8 cellular contexts compared by ENCODE assay signal in the genomic region with DNA sequence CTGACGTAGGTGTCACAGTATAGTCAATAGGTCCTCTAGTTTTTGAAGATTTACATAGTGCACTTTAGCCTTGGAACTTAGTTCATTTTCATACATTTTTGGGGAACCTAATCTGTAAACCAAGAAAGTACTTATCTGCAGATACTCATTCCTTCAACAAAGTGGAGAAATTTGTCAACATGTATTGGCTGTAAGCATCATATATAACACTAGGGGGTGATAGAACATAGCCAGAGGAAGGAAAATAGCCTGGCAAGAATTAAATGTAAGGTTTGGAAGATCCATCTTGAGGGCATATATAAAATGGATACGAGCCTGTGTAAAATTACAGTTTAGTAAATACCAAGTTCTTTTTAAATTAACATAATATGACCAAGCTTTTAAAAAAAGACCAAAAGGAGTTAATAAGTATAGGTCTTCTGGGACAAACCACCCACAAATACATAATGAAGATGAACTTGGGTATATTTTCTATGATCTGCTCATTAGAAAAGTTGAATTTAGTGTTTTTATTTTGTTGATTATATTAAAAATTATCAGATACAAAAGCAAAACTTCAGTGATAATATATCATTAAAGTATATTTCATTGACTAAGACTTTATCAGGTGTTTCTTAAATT. TPM values are rescaled to one million over a fixed set of nuclear protein-coding genes. Genes with fewer than 3 reads are reported as not detected.
A peak's percentile ranks its signal among the peaks of the same experiment; 100 is the strongest.
DNase-seq lines count a peak whose midpoint lies in the region; ATAC-seq, FAIRE-seq and TF ChIP-seq lines count a peak whose summit lies in the region.

No MANE protein-coding gene starts in this region.

- peak; percentile 54 for DNase-seq in AG10803 (ENCODE audit: low read depth)
- no peak for DNase-seq in H54 (ENCODE audit: insufficient read length, low spot score)
- peak; percentile 76 for DNase-seq in NCI-H510A treated with DMSO at 0.1 percent for 48 hours (lab: John Stamatoyannopoulos, UW)
- DNase-seq in mammary epithelial cell = peak; percentile 37
- DNase-seq in lower lobe of right lung = no peak
- DNase-seq in posterior vena cava (ENCODE audit: low spot score) = no peak
- DNase-seq in cerebellar nuclear complex (lab: John Stamatoyannopoulos, UW) = no peak
- DNase-seq in middle frontal gyrus (ENCODE audit: extremely low spot score, low spot score) = no peak

- no peak overlapping the region for H3K4me3 ChIP-seq in AG10803 (ENCODE audit: low read length)
- no peak overlapping the region for H3K4me3 ChIP-seq in mammary epithelial cell (replicated peaks in 1 of 3; ENCODE audit: insufficient read depth in 1 of 3, low read depth in 2 of 3, low read length in 3 of 3)
- H3K4me3 ChIP-seq in lower lobe of right lung = no peak overlapping the region

- H3K27me3 ChIP-seq in mammary epithelial cell (ENCODE audit: insufficient read depth, low read length) (no peaks in the 10 kb centered on the region), lower lobe of right lung (ENCODE audit: low read depth) (no peaks in the 10 kb centered on the region)

- H2AFZ ChIP-seq in mammary epithelial cell (ENCODE audit: low read depth, low read length) = no peak overlapping the region

- peak; percentile 70 for FAIRE-seq in H54 (lab: Jason Lieb, UNC)

- in situ Hi-C loops in mammary epithelial cell (cut with MboI; ENCODE audit: low sequenced_read_pairs in 2 of 2) = loop anchor here (5.0 to 25.0 kb wide), 3 partner anchors 150 to 1195 kb away; no protein-coding TSS in a partner anchor

- H3K79me2 ChIP-seq in mammary epithelial cell (ENCODE audit: insufficient read depth, low read length) = no peaks in the 10 kb centered on the region

- BruUV-seq in mammary epithelial cell (replicated peaks; lab: Mats Ljungman, UMichigan) = no TSS peak

- CTCF ChIA-PET in mammary epithelial cell (lab: Charles Lee; ENCODE audit: low non-redundant PET) = interaction anchor here (1.3 kb wide), 1 partner anchor 166 kb away, joined by 5 read pairs; no protein-coding TSS in a partner anchor

- H3K36me3 ChIP-seq in mammary epithelial cell (ENCODE audit: insufficient read depth, low read length) = no peaks in the 10 kb centered on the region
- H3K36me3 ChIP-seq in lower lobe of right lung = no peaks in the 10 kb centered on the region

- no peak overlapping the region for H3K4me2 ChIP-seq in mammary epithelial cell (ENCODE audit: insufficient read depth, low read depth, low read length)

- H3K9me3 ChIP-seq in mammary epithelial cell (replicated peaks; ENCODE audit: insufficient read depth, low read length) (no peaks in the 10 kb centered on the region), lower lobe of right lung (no peaks in the 10 kb centered on the region)

- H4K20me1 ChIP-seq in mammary epithelial cell (ENCODE audit: insufficient read depth, low read length) = no peaks in the 10 kb centered on the region

- intact Hi-C loops in mammary epithelial cell (cut with micrococcal nuclease) = loop anchor here (2.0 to 5.0 kb wide), 5 partner anchors 165 to 1202 kb away; no protein-coding TSS in a partner anchor
- intact Hi-C loops in lower lobe of right lung (cut with DNase I) = no loop called here
- intact Hi-C loops in posterior vena cava (cut with DNase I) = no loop called here

- ATAC-seq in lower lobe of right lung = peak; percentile 56 to 68

- TF ChIP-seq CTCF in AG10803 (conservative IDR thresholded peaks at IDR 0.05; ENCODE audit: low read length) (peak; percentile 92), mammary epithelial cell (conservative IDR thresholded peaks at IDR 0.05 in 1 of 2, IDR thresholded peaks at IDR 0.05 in 1 of 2; ENCODE audit: extremely low read depth in 1 of 2, insufficient read depth in 1 of 2, low read depth in 1 of 2, low read length in 2 of 2) (peak; percentile 76 to 89), lower lobe of right lung (IDR thresholded peaks at IDR 0.05) (peak; percentile 66)

- H3K27ac ChIP-seq in mammary epithelial cell (ENCODE audit: insufficient read depth, low read depth, low read length) (no peak overlapping the region), lower lobe of right lung (no peak overlapping the region)

- no peak overlapping the region for H3K9ac ChIP-seq in mammary epithelial cell (ENCODE audit: insufficient read depth, low read length)

- H3K4me1 ChIP-seq in mammary epithelial cell (ENCODE audit: insufficient read depth, low read length) = peaks cover 15% of the 10 kb centered on the region
- H3K4me1 ChIP-seq in lower lobe of right lung = no peaks in the 10 kb centered on the region

- TF ChIP-seq POLR2A in H54 (IDR thresholded peaks at IDR 0.05; ENCODE audit: low read depth, low read length) = no peak

- 30% methylated on average over 2 of the region's 2 CpGs for WGBS in mammary epithelial cell (ENCODE audit: low coverage, missing lambda C conversion rate)

- dilution Hi-C loops in mammary epithelial cell (cut with HindIII; ENCODE audit: low sequenced_read_pairs) = no loop called here

RNA-seq across cellular contexts. Expression of a gene that starts 18.2 kb away (rescaled TPM):
- total RNA-seq in mammary epithelial cell (1,000 to 10,000 TPM in 1 of 2 donors, 100 to 1,000 TPM in 1; 855 to 2,728 TPM), lower lobe of right lung (1,974 TPM), posterior vena cava (1,000 to 10,000 TPM; 1,771 to 1,914 TPM)
- 1,666 TPM for polyA plus RNA-seq in mammary epithelial cell
- polyA minus RNA-seq in mammary epithelial cell = 996 TPM

Comparison
In these comparisons a context has a peak if more than half of its experiments do, and no peak if none do; other contexts are left out.
1. DNase-seq: peak in AG10803 (single experiment), NCI-H510A treated with DMSO at 0.1 percent for 48 hours (single experiment) and mammary epithelial cell (single experiment); none in H54 (single experiment), lower lobe of right lung (single experiment), posterior vena cava (single experiment), cerebellar nuclear complex (0 of 2) and middle frontal gyrus (single experiment).
2. Peak in every context shown above with its lines, with median percentiles within 50 percentile points of each other: CTCF ChIP-seq.